In the genomic region with DNA sequence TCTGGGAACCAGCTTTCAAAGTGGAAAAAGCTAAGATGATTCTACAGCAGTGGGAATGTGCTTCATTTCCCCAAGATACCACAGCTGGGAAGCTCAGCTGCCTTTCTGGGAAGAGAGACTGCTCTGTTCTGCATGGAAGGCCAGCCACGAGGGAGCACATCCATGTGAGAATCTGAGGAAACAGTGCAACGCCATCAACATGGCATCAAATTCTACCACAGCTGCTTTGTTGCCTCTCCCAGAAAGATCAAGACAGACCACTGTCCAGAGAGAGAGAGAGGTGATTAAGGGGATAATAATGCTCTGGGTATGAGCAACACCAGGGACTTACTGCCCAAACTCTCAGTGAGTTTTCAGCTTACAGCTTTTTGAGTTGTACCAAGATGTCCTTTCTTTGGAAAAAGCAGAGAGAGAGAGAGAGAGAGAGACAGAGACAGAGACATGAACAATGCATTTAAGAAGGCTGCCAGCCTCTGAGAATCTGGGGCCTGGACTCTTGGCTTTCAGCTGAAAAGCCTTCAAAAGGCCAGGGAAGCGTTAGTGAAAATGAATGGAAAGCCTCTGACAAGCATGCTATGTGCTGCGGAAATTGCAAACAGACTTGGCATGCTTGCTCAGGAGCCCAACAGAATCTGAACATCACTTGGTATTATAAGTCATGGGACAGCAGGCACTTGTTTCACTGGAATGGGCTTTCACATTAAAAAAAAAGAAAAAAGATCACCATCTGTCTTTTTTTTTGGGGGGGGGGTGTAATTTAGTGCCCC, we compare ENCODE assay signal across 17 cellular contexts.
DNase-seq lines count a peak whose midpoint lies in the region; ATAC-seq and TF ChIP-seq lines count a peak whose summit lies in the region.
"Had no signal": no experiment of that assay in that cellular context is flagged by ENCODE, and none has a peak within 500 bp of the region (broad histone marks: within the 10 kb centered on the region; RNA-seq: fewer than 3 reads in every experiment).

No MANE protein-coding gene starts in this region.

- H3K9me3 Mint-ChIP-seq in H9, result no peaks in the 10 kb centered on the region

- H3K4me3 Mint-ChIP-seq in H9, result no peak overlapping the region
- H3K4me3 Mint-ChIP-seq: brain had no signal

- TF ChIP-seq CTCF in AG04449 (IDR thresholded peaks at IDR 0.05; ENCODE audit: insufficient read depth, low read length, missing control alignments) (no peak), H9 (conservative IDR thresholded peaks at IDR 0.05) (no peak), cardiac fibroblast (IDR thresholded peaks at IDR 0.05; ENCODE audit: low read depth, low read length) (no peak), dorsolateral prefrontal cortex (IDR thresholded peaks at IDR 0.05 in 54 of 56, conservative IDR thresholded peaks at IDR 0.05 in 2 of 56; ENCODE audit: low read depth in 1 of 56, partially characterized antibody in 56 of 56) (no peak)

- no peak overlapping the region for H3K4me3 ChIP-seq in AG04449 (ENCODE audit: low read depth, low read length)
- no peak overlapping the region for H3K4me3 ChIP-seq in cardiac fibroblast (replicated peaks in 1 of 2; ENCODE audit: low read depth in 2 of 2, low read length in 2 of 2)
- H3K4me3 ChIP-seq in mesodermal cell (ENCODE audit: extremely low read depth, insufficient read depth, low read length, poor library complexity, severe bottlenecking), result no peak overlapping the region
- no peak overlapping the region for H3K4me3 ChIP-seq in dorsolateral prefrontal cortex
- H3K4me3 ChIP-seq: heart left ventricle, K562, SJSA1, transverse colon had no signal

- H3K27ac ChIP-seq in H9 (ENCODE audit: insufficient read length, low read depth, low read length) (no peak overlapping the region), mesodermal cell (ENCODE audit: low read depth, low read length, severe bottlenecking) (peak overlapping the region; percentile 4), dorsolateral prefrontal cortex (no peak overlapping the region)
- H3K27ac ChIP-seq: SJSA1, transverse colon had no signal

- POLR2A ChIA-PET in AG04449 (lab: Yijun Ruan, JAX), result interaction anchor here (0.6 kb wide), 1 partner anchor 29 kb away, joined by 3 read pairs; no protein-coding TSS in a partner anchor

- no peak overlapping the region for H3K9ac ChIP-seq in H9 (ENCODE audit: extremely low read depth, insufficient read length, low read length)

- H3K9me3 ChIP-seq in H9 (ENCODE audit: control insufficient read depth, low read depth, low read length) (no peaks in the 10 kb centered on the region), mesodermal cell (ENCODE audit: control insufficient read depth, low read length) (no peaks in the 10 kb centered on the region)
- H3K9me3 ChIP-seq: heart left ventricle, SJSA1, transverse colon had no signal

- H3K4me2 ChIP-seq in H9 (ENCODE audit: insufficient read depth, insufficient read length, low read length), result no peak overlapping the region

- H3K23ac ChIP-seq in H9 (ENCODE audit: insufficient read length, low read depth, low read length), result no peak overlapping the region

- no peak overlapping the region for H2AFZ ChIP-seq in H9 (ENCODE audit: low read length)

- no peak overlapping the region for H2BK12ac ChIP-seq in H9 (ENCODE audit: insufficient read length, low read depth, low read length)

- H2BK5ac ChIP-seq in H9 (ENCODE audit: insufficient read length, low read length), result no peak overlapping the region

- no CpG with 5 or more reads among the region's 4 CpGs for WGBS in H9 (ENCODE audit: extremely low coverage, insufficient read length, low lambda C conversion rate)
- WGBS in mesodermal cell (ENCODE audit: insufficient coverage in 2 of 2), 2 experiments, result 83 to 89% methylated on average over 3 of the region's 4 CpGs

- no peak overlapping the region for H2BK20ac ChIP-seq in H9 (ENCODE audit: low read depth, low read length, poor library complexity, severe bottlenecking)

- no peak overlapping the region for H2BK120ac ChIP-seq in H9 (ENCODE audit: low read depth, low read length, poor library complexity, severe bottlenecking)

- no peak overlapping the region for H3K4ac ChIP-seq in H9 (ENCODE audit: low read depth, low read length)

- no peaks in the 10 kb centered on the region for H3K36me3 Mint-ChIP-seq in H9 (ENCODE audit: insufficient read depth in 1 of 3, low read depth in 3 of 3)
- H3K36me3 Mint-ChIP-seq: brain had no signal

- H3K27ac Mint-ChIP-seq in H9, result no peak overlapping the region

- intact Hi-C loops in dorsolateral prefrontal cortex (cut with DNase I), result no loop called here

- H3K27me3 ChIP-seq in H9 (ENCODE audit: insufficient read depth, low read length) (no peaks in the 10 kb centered on the region), dorsolateral prefrontal cortex (no peaks in the 10 kb centered on the region)
- H3K27me3 ChIP-seq: heart left ventricle, SJSA1, transverse colon had no signal

- no peaks in the 10 kb centered on the region for H3K27me3 Mint-ChIP-seq in H9 (ENCODE audit: low read depth)
- H3K27me3 Mint-ChIP-seq: brain had no signal

- peak overlapping the region; percentile 64; the same call in 1 of the 2 replicates for H3K14ac ChIP-seq in H9 (ENCODE audit: insufficient read depth, low read length)

- no peak overlapping the region for H4K91ac ChIP-seq in H9 (ENCODE audit: insufficient read length, low read depth, low read length)

- no peak overlapping the region for H3K56ac ChIP-seq in H9 (ENCODE audit: insufficient read length, low read depth, low read length)

- no peak overlapping the region for H3T11ph ChIP-seq in H9 (ENCODE audit: low read length)

- no peak overlapping the region for H4K8ac ChIP-seq in H9 (replicated peaks; ENCODE audit: insufficient read length, low read depth, low read length)

- no peak overlapping the region for H4K5ac ChIP-seq in H9 (ENCODE audit: insufficient read length, low read depth, low read length)

- no peaks in the 10 kb centered on the region for H3K36me3 ChIP-seq in mesodermal cell (ENCODE audit: control insufficient read depth, insufficient read depth, low read length)
- H3K36me3 ChIP-seq: heart left ventricle, SJSA1, transverse colon had no signal

- CTCF ChIA-PET in AG04449 (lab: Yijun Ruan, JAX), result interaction anchor here (1.4 to 2.9 kb wide), 2 partner anchors 28 to 30 kb away, joined by 4 to 17 read pairs; no protein-coding TSS in a partner anchor

- H2BK15ac ChIP-seq in H9 (ENCODE audit: low read depth, low read length), result no peak overlapping the region

- H3K4me1 Mint-ChIP-seq in H9, result no peaks in the 10 kb centered on the region

- H3K79me1 ChIP-seq in H9 (ENCODE audit: insufficient read depth, low read depth, low read length, poor library complexity, severe bottlenecking), result no peaks in the 10 kb centered on the region

- H3K79me2 ChIP-seq in H9 (ENCODE audit: insufficient read depth, low read length), result no peaks in the 10 kb centered on the region

- H3K4me1 ChIP-seq in H9 (ENCODE audit: insufficient read depth, low read length) (no peaks in the 10 kb centered on the region), mesodermal cell (ENCODE audit: control insufficient read depth, insufficient read depth, low read length, poor library complexity, severe bottlenecking) (peaks cover 15% of the 10 kb centered on the region)
- H3K4me1 ChIP-seq: heart left ventricle, SJSA1, transverse colon had no signal

- H2AK5ac ChIP-seq in H9 (ENCODE audit: insufficient read length, low read length), result no peak overlapping the region

- no peaks in the 10 kb centered on the region for H4K20me1 ChIP-seq in H9 (ENCODE audit: control insufficient read depth, insufficient read depth, insufficient read length)

- H3K23me2 ChIP-seq in H9 (ENCODE audit: insufficient read length, low read depth, low read length, poor library complexity, severe bottlenecking), result no peaks in the 10 kb centered on the region

- peak; percentile 29 for DNase-seq in AG04449 (ENCODE audit: low read depth, low spot score)
- no peak for DNase-seq in H9
- peak; percentile 19 to 66 for DNase-seq in cardiac fibroblast (ENCODE audit: low read depth in 2 of 2)
- no peak for DNase-seq in cerebellar nuclear complex (lab: John Stamatoyannopoulos, UW)
- no peak for DNase-seq in T-helper 1 cell
- no peak for DNase-seq in dorsolateral prefrontal cortex
- DNase-seq: activated CD8-positive, alpha-beta memory T cell treated with anti-CD3 and anti-CD28 coated beads for 24 hours; activated effector memory CD4-positive, alpha-beta T cell treated with anti-CD3 and anti-CD28 coated beads, Interleukin-2, amount 50 U/mL, for 16 hours; heart left ventricle; NCI-H1417; stimulated activated CD4-positive, alpha-beta T cell treated with anti-CD3 and anti-CD28 coated beads, Interleukin-2, amount 100 ng/mL, for 48 hours; transverse colon had no signal

- ATAC-seq in GM19395 (IDR thresholded peaks at IDR 0.05; ENCODE audit: unreplicated experiment), result no peak
- ATAC-seq: K562 had no signal

- no peak overlapping the region for H3K18ac ChIP-seq in H9 (ENCODE audit: insufficient read length, low read depth, low read length)

Comparison
In these comparisons a context has a peak if more than half of its experiments do, and no peak if none do; other contexts are left out.
1. DNase-seq: peak in AG04449 (single experiment) and cardiac fibroblast (2 of 2); none in H9 (single experiment), cerebellar nuclear complex (0 of 2), T-helper 1 cell (0 of 5) and dorsolateral prefrontal cortex (0 of 10).